In the genomic region with DNA sequence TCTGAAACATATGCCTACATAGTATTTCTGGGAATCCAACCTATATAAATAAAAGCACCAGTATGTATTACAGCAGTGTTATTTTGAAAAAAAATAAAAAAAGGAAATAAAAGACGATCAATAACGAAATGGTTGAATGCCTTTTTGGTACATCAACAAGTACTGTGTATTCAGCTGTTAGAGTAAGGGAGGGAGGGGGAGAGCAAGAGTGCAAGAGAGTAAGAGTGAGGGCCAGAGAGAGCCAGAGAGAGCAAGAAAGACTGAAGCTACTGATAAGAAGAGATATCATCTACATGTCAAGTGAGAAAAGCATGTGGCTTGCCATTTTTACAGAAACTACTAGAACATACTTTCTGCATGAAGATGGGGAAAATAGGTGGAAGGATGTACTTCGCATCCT, we compare ENCODE assay signal across 8 cellular contexts. TPM values are rescaled to one million over a fixed set of nuclear protein-coding genes. Genes with fewer than 3 reads are reported as not detected.
DNase-seq lines count a peak whose midpoint lies in the region; ATAC-seq and TF ChIP-seq lines count a peak whose summit lies in the region.

No MANE protein-coding gene starts in this region.

- no peak for ATAC-seq in CD4-positive, alpha-beta T cell (ENCODE audit: poor library complexity)
- no peak for ATAC-seq in Panc1
- ATAC-seq in HG03196 (IDR thresholded peaks at IDR 0.05; ENCODE audit: unreplicated experiment), result no peak
- ATAC-seq in GM18520 (IDR thresholded peaks at IDR 0.05; ENCODE audit: unreplicated experiment), result no peak

- CTCF ChIA-PET in CD4-positive, alpha-beta T cell (lab: Charles Lee), result interaction anchor here (0.5 kb wide), 1 partner anchor 45 kb away, joined by 3 read pairs; no protein-coding TSS in a partner anchor
- CTCF ChIA-PET in HEK293 (lab: Yijun Ruan, JAX), result no interaction called here
- CTCF ChIA-PET in Panc1 (lab: Charles Lee), result no interaction called here

- H3K4me3 Mint-ChIP-seq in CD4-positive, alpha-beta T cell, result peak overlapping the region; percentile 92

- no peak overlapping the region for H3K27ac ChIP-seq in CD4-positive, alpha-beta T cell (ENCODE audit: low read depth, low read length)
- no peak overlapping the region for H3K27ac ChIP-seq in HEK293 (ENCODE audit: extremely low read depth, low read depth, low read length)
- peak overlapping the region; percentile 88 for H3K27ac ChIP-seq in Panc1 (ENCODE audit: low read length)

- intact Hi-C loops in CD4-positive, alpha-beta T cell (cut with DNase I, micrococcal nuclease), result no loop called here
- intact Hi-C loops in Panc1 (cut with micrococcal nuclease; ENCODE audit: unreplicated experiment), result no loop called here

- TF ChIP-seq CTCF in CD4-positive, alpha-beta T cell (IDR thresholded peaks at IDR 0.05), result no peak
- no peak for TF ChIP-seq CTCF in HEK293 (tag by site-specific recombination; IDR thresholded peaks at IDR 0.05)
- TF ChIP-seq CTCF in Panc1 (IDR thresholded peaks at IDR 0.05), result no peak
- no peak for TF ChIP-seq CTCF in fibroblast of pulmonary artery (IDR thresholded peaks at IDR 0.05; ENCODE audit: low read length, missing control alignments)

- DNase-seq in CD4-positive, alpha-beta T cell, result no peak
- DNase-seq in Panc1 (ENCODE audit: low read depth, low spot score) (no peak), fibroblast of pulmonary artery (ENCODE audit: low read depth) (no peak), T1000 (lab: John Stamatoyannopoulos, UW) (no peak)
- no peak for DNase-seq in activated effector memory CD4-positive, alpha-beta T cell treated with anti-CD3 and anti-CD28 coated beads, Interleukin-2, amount 50 U/mL, for 16 hours

- H3K9me3 ChIP-seq in CD4-positive, alpha-beta T cell (ENCODE audit: control insufficient read depth, low read length), result no peaks in the 10 kb centered on the region
- H3K9me3 ChIP-seq in HEK293 (ENCODE audit: control insufficient read depth, insufficient read depth, low read depth, low read length) (no peaks in the 10 kb centered on the region; the same call in 1 of the 2 replicates), Panc1 (ENCODE audit: control insufficient read depth, insufficient read depth, low read depth, low read length) (no peaks in the 10 kb centered on the region)

- H3K4me1 ChIP-seq in HEK293 (ENCODE audit: control insufficient read depth, insufficient read depth, low read length), result no peaks in the 10 kb centered on the region
- H3K4me1 ChIP-seq in Panc1 (ENCODE audit: control insufficient read depth, insufficient read depth, low read length), result no peaks in the 10 kb centered on the region; the same call in 1 of the 2 replicates

- no TSS peak for BruUV-seq in Panc1 (replicated peaks; lab: Mats Ljungman, UMichigan)

- H3K27me3 ChIP-seq in CD4-positive, alpha-beta T cell (ENCODE audit: control insufficient read depth, insufficient read depth, low read length), result no peaks in the 10 kb centered on the region
- no peaks in the 10 kb centered on the region for H3K27me3 ChIP-seq in Panc1 (ENCODE audit: control insufficient read depth, insufficient read depth, low read length)

- H3K27me3 Mint-ChIP-seq in CD4-positive, alpha-beta T cell, result no peaks in the 10 kb centered on the region

- no peaks in the 10 kb centered on the region for H3K36me3 Mint-ChIP-seq in CD4-positive, alpha-beta T cell (ENCODE audit: low read depth)

- peak overlapping the region; percentile 1 for H3K4me3 ChIP-seq in HEK293 (ENCODE audit: low read depth, low read length)
- H3K4me3 ChIP-seq in Panc1 (ENCODE audit: low read depth in 2 of 2, low read length in 2 of 2), result peak overlapping the region; percentile 71 to 72
- peak overlapping the region; percentile 12 for H3K4me3 ChIP-seq in fibroblast of pulmonary artery (replicated peaks; ENCODE audit: low read depth, low read length)

- H3K9me3 Mint-ChIP-seq in CD4-positive, alpha-beta T cell, result no peaks in the 10 kb centered on the region

- H3K27ac Mint-ChIP-seq in CD4-positive, alpha-beta T cell, result no peak overlapping the region

- H3K4me1 Mint-ChIP-seq in CD4-positive, alpha-beta T cell (ENCODE audit: low read depth), result peaks cover 31% of the 10 kb centered on the region

- H3K36me3 ChIP-seq in HEK293 (ENCODE audit: control insufficient read depth in 2 of 2, insufficient read depth in 1 of 2, low read length in 2 of 2), result peaks cover 0 to 3% of the 10 kb centered on the region in 2 experiments; a peak in 1 of 3 replicates
- H3K36me3 ChIP-seq in Panc1 (ENCODE audit: control insufficient read depth, insufficient read depth, low read length), result no peaks in the 10 kb centered on the region

- in situ Hi-C loops in Panc1 (cut with HindIII; ENCODE audit: low pct_unique_long_range_greater_than_20kb, low sequenced_read_pairs), result no loop called here

- POLR2A ChIA-PET in CD4-positive, alpha-beta T cell (lab: Charles Lee), result no interaction called here
- POLR2A ChIA-PET in HEK293 (lab: Yijun Ruan, JAX) (no interaction called here), Panc1 (lab: Charles Lee) (no interaction called here)

TF ChIP-seq in HEK293, 187 proteins besides CTCF, POLR2A, EP300 and RAD21:
- TF ChIP-seq SCRT2 (tag by site-specific recombination; IDR thresholded peaks at IDR 0.05) (peak; percentile 88), ZNF239 (tag by site-specific recombination; IDR thresholded peaks at IDR 0.05) (no peak), FEZF1 (tag by site-specific recombination; IDR thresholded peaks at IDR 0.05) (peak; percentile 28; the same call in 1 of the 2 replicates), ZNF280D (tag by site-specific recombination; IDR thresholded peaks at IDR 0.05) (no peak), ZNF596 (tag by site-specific recombination; IDR thresholded peaks at IDR 0.05) (peak; percentile 69; the same call in 1 of the 2 replicates), ZBTB20 (tag by site-specific recombination; IDR thresholded peaks at IDR 0.05) (no peak), ZNF670 (tag by site-specific recombination; IDR thresholded peaks at IDR 0.05; ENCODE audit: low read depth) (no peak), SCRT1 (tag by site-specific recombination; IDR thresholded peaks at IDR 0.05; ENCODE audit: borderline replicate concordance) (peak; percentile 59; the same call in 1 of the 2 replicates), ZNF37A (tag by site-specific recombination; IDR thresholded peaks at IDR 0.05) (no peak), PRDM1 (tag by site-specific recombination; IDR thresholded peaks at IDR 0.05) (peak; percentile 88), ZNF366 (tag by site-specific recombination; conservative IDR thresholded peaks at IDR 0.05) (no peak)
- TF ChIP-seq, protein P1, sequence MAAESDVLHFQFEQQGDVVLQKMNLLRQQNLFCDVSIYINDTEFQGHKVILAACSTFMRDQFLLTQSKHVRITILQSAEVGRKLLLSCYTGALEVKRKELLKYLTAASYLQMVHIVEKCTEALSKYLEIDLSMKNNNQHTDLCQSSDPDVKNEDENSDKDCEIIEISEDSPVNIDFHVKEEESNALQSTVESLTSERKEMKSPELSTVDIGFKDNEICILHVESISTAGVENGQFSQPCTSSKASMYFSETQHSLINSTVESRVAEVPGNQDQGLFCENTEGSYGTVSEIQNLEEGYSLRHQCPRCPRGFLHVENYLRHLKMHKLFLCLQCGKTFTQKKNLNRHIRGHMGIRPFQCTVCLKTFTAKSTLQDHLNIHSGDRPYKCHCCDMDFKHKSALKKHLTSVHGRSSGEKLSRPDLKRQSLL (tag by site-specific recombination; IDR thresholded peaks at IDR 0.05), result no peak

RNA-seq across cellular contexts. Expression of gene SPIN4, which starts 1.8 kb away (rescaled TPM):
- total RNA-seq in CD4-positive, alpha-beta T cell, result 1 to 10 TPM; 1.0 to 1.1 TPM
- 11.4 TPM for total RNA-seq in Panc1 (2021; ENCODE audit: unreplicated experiment)
- polyA plus RNA-seq in Panc1 (2012; ENCODE audit: insufficient read length), result 4.6 TPM

Comparison
In these comparisons a context has a peak if more than half of its experiments do, and no peak if none do; other contexts are left out.
1. H3K4me3 ChIP-seq: peak in every context shown above with its lines; median percentile 72 in Panc1; 12 in fibroblast of pulmonary artery; 1 in HEK293.